ENCODE assay signal across 21 cellular contexts in genomic region chr1:10823000-10823401, GRCh38. TPM values are rescaled to one million over a fixed set of nuclear protein-coding genes. Genes with fewer than 3 reads are reported as not detected.
DNase-seq lines count a peak whose midpoint lies in the region; ATAC-seq, FAIRE-seq and TF ChIP-seq lines count a peak whose summit lies in the region.
"Had no signal": no experiment of that assay in that cellular context is flagged by ENCODE, and none has a peak within 500 bp of the region (broad histone marks: within the 10 kb centered on the region; RNA-seq: fewer than 3 reads in every experiment).

No MANE protein-coding gene starts in this region.

- TF ChIP-seq EP300 in K562 (IDR thresholded peaks at IDR 0.05; ENCODE audit: low read length) (no peak), ovary (IDR thresholded peaks at IDR 0.05) (no peak)

- POLR2A ChIA-PET in K562 (lab: Yijun Ruan, JAX): interaction anchor here (0.7 kb wide), 1 partner anchor 1613 kb away, joined by 3 read pairs; no protein-coding TSS in a partner anchor

- no peaks in the 10 kb centered on the region for H3K79me2 ChIP-seq in K562 (ENCODE audit: control insufficient read depth, insufficient read depth, low read length)
- no peaks in the 10 kb centered on the region for H3K79me2 ChIP-seq in osteoblast (ENCODE audit: insufficient read depth, low read length)
- H3K79me2 ChIP-seq in Karpas-422 (ENCODE audit: low read length): no peaks in the 10 kb centered on the region

- peaks cover 0 to 14% of the 10 kb centered on the region in 2 experiments; a peak in 2 of 5 replicates for H3K4me1 ChIP-seq in K562 (replicated peaks in 1 of 2; ENCODE audit: control insufficient read depth in 2 of 2, insufficient read depth in 2 of 2, low read length in 2 of 2)
- peaks cover 9% of the 10 kb centered on the region for H3K4me1 ChIP-seq in osteoblast (ENCODE audit: insufficient read depth, low read length)
- no peaks in the 10 kb centered on the region for H3K4me1 ChIP-seq in Karpas-422 (ENCODE audit: low read length)
- no peaks in the 10 kb centered on the region for H3K4me1 ChIP-seq in ovary (ENCODE audit: insufficient read depth)

- H3K4me3 ChIP-seq in K562 (no peak overlapping the region), osteoblast (ENCODE audit: insufficient read depth, low read length) (no peak overlapping the region), Karpas-422 (ENCODE audit: low read length) (no peak overlapping the region), ovary (no peak overlapping the region)
- H3K4me3 ChIP-seq: gastroesophageal sphincter, mucosa of descending colon had no signal

- no TSS peak for BruUV-seq in K562 (replicated peaks; lab: Mats Ljungman, UMichigan)

- 4% methylated on average over 14 of the region's 14 CpGs for WGBS in K562 (ENCODE audit: insufficient coverage, low coverage, missing lambda C conversion rate)
- 59 to 72% (median 65%) methylated on average over 14 of the region's 14 CpGs for WGBS in ovary, 3 donors

- peaks cover 15% of the 10 kb centered on the region for H4K20me1 ChIP-seq in K562 (replicated peaks; ENCODE audit: control insufficient read depth, insufficient read depth, low read length)
- no peaks in the 10 kb centered on the region for H4K20me1 ChIP-seq in osteoblast (ENCODE audit: insufficient read depth, low read length)
- no peaks in the 10 kb centered on the region for H4K20me1 ChIP-seq in Karpas-422 (ENCODE audit: insufficient read depth, low read depth, low read length)

- no peaks in the 10 kb centered on the region for H3K36me3 Mint-ChIP-seq in activated CD4-positive, alpha-beta T cell treated with anti-CD3 and anti-CD28 coated beads, Interleukin-2, amount 10 ng/mL, durations not matched to agents 24 days and 14 days (ENCODE audit: low read depth)
- H3K36me3 Mint-ChIP-seq: CD4-positive, CD25-positive, alpha-beta regulatory T cell had no signal

- no peaks in the 10 kb centered on the region for H3K9me3 Mint-ChIP-seq in activated CD4-positive, alpha-beta T cell treated with anti-CD3 and anti-CD28 coated beads, Interleukin-2, amount 10 ng/mL, durations not matched to agents 24 days and 14 days
- H3K9me3 Mint-ChIP-seq: activated CD8-positive, alpha-beta T cell treated with anti-CD3 and anti-CD28 coated beads for 36 hours; activated naive CD4-positive, alpha-beta T cell treated with anti-CD3 and anti-CD28 coated beads for 36 hours; CD4-positive, CD25-positive, alpha-beta regulatory T cell; neural crest cell; T-helper 1 cell treated with Interleukin-12 subunit alpha and Interleukin-12 subunit beta and Interleukin-4 antibody, amounts not matched to agents 30 μg/mL and 1 μg/mL, for 36 hours had no signal

- H3K27me3 Mint-ChIP-seq in activated CD4-positive, alpha-beta T cell treated with anti-CD3 and anti-CD28 coated beads, Interleukin-2, amount 10 ng/mL, durations not matched to agents 24 days and 14 days: no peaks in the 10 kb centered on the region

- H3K36me3 ChIP-seq in K562 (ENCODE audit: control insufficient read depth, insufficient read depth, low read length) (no peaks in the 10 kb centered on the region), osteoblast (ENCODE audit: insufficient read depth, low read length) (no peaks in the 10 kb centered on the region), Karpas-422 (ENCODE audit: insufficient read depth, low read length) (no peaks in the 10 kb centered on the region), ovary (no peaks in the 10 kb centered on the region)
- H3K36me3 ChIP-seq: gastroesophageal sphincter had no signal

- no peaks in the 10 kb centered on the region for H3K9me1 ChIP-seq in K562 (ENCODE audit: control insufficient read depth, insufficient read depth, low read length)

- no peak for ATAC-seq in K562
- ATAC-seq: activated CD8-positive, alpha-beta T cell treated with anti-CD3 and anti-CD28 coated beads for 36 hours; gastroesophageal sphincter; mucosa of descending colon had no signal

- no peak overlapping the region for H3K27ac Mint-ChIP-seq in activated CD4-positive, alpha-beta T cell treated with anti-CD3 and anti-CD28 coated beads, Interleukin-2, amount 10 ng/mL, durations not matched to agents 24 days and 14 days
- H3K27ac Mint-ChIP-seq: activated CD8-positive, alpha-beta T cell treated with anti-CD3 and anti-CD28 coated beads for 36 hours; activated naive CD4-positive, alpha-beta T cell treated with anti-CD3 and anti-CD28 coated beads for 36 hours; CD4-positive, CD25-positive, alpha-beta regulatory T cell; T-helper 1 cell treated with Interleukin-12 subunit alpha and Interleukin-12 subunit beta and Interleukin-4 antibody, amounts not matched to agents 30 μg/mL and 1 μg/mL, for 36 hours had no signal

- TF ChIP-seq CTCF in K562 (IDR thresholded peaks at IDR 0.05 in 2 of 3, conservative IDR thresholded peaks at IDR 0.05 in 1 of 3; ENCODE audit: insufficient read depth in 2 of 3, low read depth in 1 of 3, low read length in 3 of 3) (no peak), osteoblast (IDR thresholded peaks at IDR 0.05; ENCODE audit: extremely low read depth, low read depth, low read length) (no peak), ovary (IDR thresholded peaks at IDR 0.05) (no peak)

- DNase-seq in Daoy (ENCODE audit: low read depth) (peak; percentile 35), K562 (ENCODE audit: extremely low read depth in 1 of 4, low spot score in 3 of 4) (no peak), globus pallidus (ENCODE audit: low spot score) (peak; percentile 2), osteoblast (ENCODE audit: insufficient read length, low spot score, missing footprints) (peak; percentile 73), AML-193 (lab: John Stamatoyannopoulos, UW) (no peak), Karpas-422 (no peak), ovary (no peak)
- no peak for DNase-seq in activated CD4-positive, alpha-beta T cell treated with anti-CD3 and anti-CD28 coated beads, Interleukin-2, amount 10 ng/mL, durations not matched to agents 24 days and 14 days
- DNase-seq: activated CD8-positive, alpha-beta T cell treated with anti-CD3 and anti-CD28 coated beads for 36 hours; activated naive CD4-positive, alpha-beta T cell treated with anti-CD3 and anti-CD28 coated beads for 36 hours; activated T-cell treated with anti-CD3 and anti-CD28 coated beads, Interleukin-2, amount 50 U/mL, for 1 hour; aorta; CD4-positive, CD25-positive, alpha-beta regulatory T cell; DND-41; mucosa of descending colon; NCI-H1694; NCI-H510A had no signal

- H3K27me3 ChIP-seq in K562 (ENCODE audit: control insufficient read depth in 2 of 2, insufficient read depth in 2 of 2, low read length in 2 of 2) (peaks cover 56 to 87% of the 10 kb centered on the region in 2 experiments; a peak in 4 of 5 replicates), osteoblast (ENCODE audit: insufficient read depth, low read length) (peaks cover 35% of the 10 kb centered on the region), Karpas-422 (ENCODE audit: low read length) (no peaks in the 10 kb centered on the region), ovary (no peaks in the 10 kb centered on the region)

- no peak for FAIRE-seq in K562 (lab: Jason Lieb, UNC)
- FAIRE-seq: colon had no signal

- TF ChIP-seq RAD21 in K562 (CRISPR knock-in tag; conservative IDR thresholded peaks at IDR 0.05 in 1 of 2, IDR thresholded peaks at IDR 0.05 in 1 of 2): no peak

- no peak for TF ChIP-seq POLR2A in K562 (conservative IDR thresholded peaks at IDR 0.05)
- no peak for TF ChIP-seq POLR2A in ovary (IDR thresholded peaks at IDR 0.05)

- in situ Hi-C loops in K562 (cut with MboI): no loop called here

- intact Hi-C loops in K562 (cut with micrococcal nuclease) (no loop called here), ovary (cut with DNase I) (loop anchor here in 1 of 4 donors (1.0 kb wide), 1 partner anchor 137 kb away; no protein-coding TSS in a partner anchor)
- intact Hi-C loops in activated CD4-positive, alpha-beta T cell treated with anti-CD3 and anti-CD28 coated beads, Interleukin-2, amount 10 ng/mL, durations not matched to agents 24 days and 14 days (cut with micrococcal nuclease): no loop called here

- no peaks in the 10 kb centered on the region for H3K4me1 Mint-ChIP-seq in activated CD4-positive, alpha-beta T cell treated with anti-CD3 and anti-CD28 coated beads, Interleukin-2, amount 10 ng/mL, durations not matched to agents 24 days and 14 days
- H3K4me1 Mint-ChIP-seq: CD4-positive, CD25-positive, alpha-beta regulatory T cell; neural crest cell had no signal

- H3K4me3 Mint-ChIP-seq in activated CD4-positive, alpha-beta T cell treated with anti-CD3 and anti-CD28 coated beads, Interleukin-2, amount 10 ng/mL, durations not matched to agents 24 days and 14 days: no peak overlapping the region
- H3K4me3 Mint-ChIP-seq: activated CD8-positive, alpha-beta T cell treated with anti-CD3 and anti-CD28 coated beads for 36 hours; activated naive CD4-positive, alpha-beta T cell treated with anti-CD3 and anti-CD28 coated beads for 36 hours; CD4-positive, CD25-positive, alpha-beta regulatory T cell; neural crest cell; T-helper 1 cell treated with Interleukin-12 subunit alpha and Interleukin-12 subunit beta and Interleukin-4 antibody, amounts not matched to agents 30 μg/mL and 1 μg/mL, for 36 hours had no signal

- H2AFZ ChIP-seq in K562 (ENCODE audit: low read depth, low read length) (no peak overlapping the region), osteoblast (ENCODE audit: low read length) (no peak overlapping the region), Karpas-422 (ENCODE audit: low read length) (no peak overlapping the region)

- no peaks in the 10 kb centered on the region for H3K9me2 ChIP-seq in Karpas-422 (replicated peaks; ENCODE audit: insufficient read depth, low read length)

- H3K27ac ChIP-seq in K562 (ENCODE audit: extremely low read depth, low read depth, low read length) (no peak overlapping the region), osteoblast (ENCODE audit: low read depth, low read length) (no peak overlapping the region), Karpas-422 (ENCODE audit: low read length) (no peak overlapping the region), ovary (no peak overlapping the region)

- no peaks in the 10 kb centered on the region for H3K9me3 ChIP-seq in K562 (replicated peaks; ENCODE audit: control insufficient read depth, insufficient read depth, low read depth, low read length)
- no peaks in the 10 kb centered on the region for H3K9me3 ChIP-seq in osteoblast (ENCODE audit: low read depth, low read length)
- no peaks in the 10 kb centered on the region for H3K9me3 ChIP-seq in Karpas-422 (ENCODE audit: low read length)
- no peaks in the 10 kb centered on the region for H3K9me3 ChIP-seq in ovary
- H3K9me3 ChIP-seq: gastroesophageal sphincter, mucosa of descending colon had no signal

- CTCF ChIA-PET in K562 (lab: Yijun Ruan, JAX; ENCODE audit: low intra/inter-chr PET ratio): no interaction called here

- H3K4me2 ChIP-seq in K562 (ENCODE audit: insufficient read depth, low read length) (no peak overlapping the region), osteoblast (ENCODE audit: insufficient read depth, low read length) (no peak overlapping the region), Karpas-422 (ENCODE audit: low read depth, low read length, poor library complexity, severe bottlenecking) (no peak overlapping the region)

- no peak overlapping the region for H3K9ac ChIP-seq in K562 (ENCODE audit: insufficient read depth in 1 of 2, low read depth in 2 of 2, low read length in 2 of 2)
- no peak overlapping the region for H3K9ac ChIP-seq in Karpas-422 (ENCODE audit: low read length)

RNA-seq across cellular contexts. Expression of gene CASZ1, which starts 26.6 kb away (rescaled TPM):
- 8.5 and 9.1 TPM in 2 replicates for total RNA-seq in Daoy (2014; rRNA removed; shearing (Covaris generic))
- total RNA-seq in K562 (2011; cell fraction: chromatin; rRNA removed; ENCODE audit: low replicate concordance): 1.3 and 4.2 TPM in 2 replicates
- total RNA-seq in K562 (2011; cell fraction: nucleolus; rRNA removed): 2.4 and 2.7 TPM in 2 replicates
- 2.3 and 3.1 TPM in 2 replicates for total RNA-seq in K562 (2011; cell fraction: nucleoplasm; rRNA removed)
- total RNA-seq in K562 (2014; rRNA removed) (1.1 and 2.2 TPM in 2 replicates), K562 (2014; rRNA removed; fragmentation: Illumina TruSeq; extraction: Trizol) (0.19 and 0.22 TPM in 2 replicates), K562 (2015; rRNA removed; fragmentation: Illumina TruSeq; extraction: Trizol) (0.64 and 0.87 TPM in 2 replicates), K562 (2021) (2.4 and 2.8 TPM in 2 replicates), osteoblast (0.36 and 0.59 TPM in 2 replicates), ovary (10 to 100 TPM in 3 of 7 donors, 1 to 10 TPM in 4; 2.4 to 15.7 (median 4.5) TPM)
- polyA plus RNA-seq in K562 (2011; rRNA removed) (0.52 and 1.5 TPM in 2 replicates), K562 (2014; fragmentation: Illumina TruSeq; extraction: Trizol) (0.65 and 1.00 TPM in 2 replicates), K562 (2014; fragmentation: Nextera tagmentation; extraction: Ambion mirVana) (under 1 TPM in 1 of 2 experiments, not detected in 1; 0.01 TPM), K562 (2014; rRNA removed) (3.1 and 4.0 TPM in 2 replicates), ovary (1 to 10 TPM; 2.4 to 2.8 TPM)
- 1.1 and 1.2 TPM in 2 replicates for polyA plus RNA-seq in K562 (2011; cell fraction: cytosol; rRNA removed)
- polyA plus RNA-seq in K562 (2011; cell fraction: nucleus; rRNA removed): 2.4 and 3.4 TPM in 2 replicates
- polyA plus RNA-seq in K562 (2012): 0.77 and 2.0 TPM in 2 replicates
- 0.53 and 0.69 TPM in 2 replicates for polyA minus RNA-seq in K562 (2011; rRNA and poly(A)+ RNA removed)
- 0.38 and 1.0 TPM in 2 replicates for polyA minus RNA-seq in K562 (2011; cell fraction: cytosol; rRNA and poly(A)+ RNA removed)
- polyA minus RNA-seq in K562 (2011; cell fraction: nucleus; rRNA and poly(A)+ RNA removed): 1.9 and 2.1 TPM in 2 replicates
- total RNA-seq in activated CD4-positive, alpha-beta T cell treated with anti-CD3 and anti-CD28 coated beads, Interleukin-2, amount 10 ng/mL, durations not matched to agents 24 days and 14 days: 6.9 and 7.5 TPM in 2 replicates
- 1.3 TPM in 2 replicates for total RNA-seq in Karpas-422 (2014; rRNA removed; shearing (Covaris generic); ENCODE audit: low replicate concordance)

Comparison
In these comparisons a context has a peak if more than half of its experiments do, and no peak if none do; other contexts are left out.
1. DNase-seq: peak in Daoy (single experiment), globus pallidus (single experiment) and osteoblast (single experiment); none in K562 (0 of 4), AML-193 (0 of 2), activated CD4-positive, alpha-beta T cell treated with anti-CD3 and anti-CD28 coated beads, Interleukin-2, amount 10 ng/mL, durations not matched to agents 24 days and 14 days (single experiment), Karpas-422 (single experiment) and ovary (0 of 5).